Comparison of ENCODE assay signal across 20 cellular contexts in the genomic region with DNA sequence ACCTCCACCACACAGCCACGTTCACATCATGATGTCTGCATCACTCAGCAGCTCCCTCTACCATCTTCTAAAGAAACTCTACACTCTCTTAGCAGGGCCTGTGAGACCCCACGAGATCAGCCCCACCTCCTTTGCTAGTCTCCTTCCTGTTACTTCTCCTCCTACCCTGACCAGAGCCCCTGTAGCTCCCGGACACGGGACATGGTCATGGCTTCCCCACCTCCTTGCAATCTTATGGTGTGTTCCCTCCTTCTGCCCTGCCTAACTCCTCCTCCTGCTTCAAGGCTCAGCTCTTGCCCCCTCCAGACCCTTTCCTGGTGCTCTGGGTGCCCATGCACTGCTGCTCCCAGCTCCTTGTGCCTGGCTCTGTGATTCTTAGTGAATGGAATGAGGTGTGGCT.
A peak's percentile ranks its signal among the peaks of the same experiment; 100 is the strongest.
DNase-seq lines count a peak whose midpoint lies in the region; ATAC-seq and TF ChIP-seq lines count a peak whose summit lies in the region.
"Had no signal": no experiment of that assay in that cellular context is flagged by ENCODE, and none has a peak within 500 bp of the region (broad histone marks: within the 10 kb centered on the region; RNA-seq: fewer than 3 reads in every experiment).

No MANE protein-coding gene starts in this region.

- H4K20me1 ChIP-seq in Loucy (ENCODE audit: insufficient read depth, low read length, poor library complexity, severe bottlenecking) = no peaks in the 10 kb centered on the region

- no peak overlapping the region for H3K4me2 ChIP-seq in Loucy (ENCODE audit: low read depth, low read length, poor library complexity, severe bottlenecking)

- peak overlapping the region; percentile 55 for H3K27ac Mint-ChIP-seq in activated naive CD4-positive, alpha-beta T cell treated with anti-CD3 and anti-CD28 coated beads, Interleukin-2, amount 10 ng/mL, durations not matched to agents 7 days and 5 days
- H3K27ac Mint-ChIP-seq in stimulated activated memory B cell treated with anti-CD40 and anti-IgM and Interleukin-4, amounts not matched to agents 10 μg/mL and 1 μg/mL and 100 μg/mL, for 72 hours = peak overlapping the region; percentile 50

- H3F3A ChIP-seq in Loucy (ENCODE audit: low read depth) = no peaks in the 10 kb centered on the region

- H3K4me3 ChIP-seq in Loucy (ENCODE audit: low read length, poor library complexity, severe bottlenecking) = no peak overlapping the region
- no peak overlapping the region for H3K4me3 ChIP-seq in effector memory CD4-positive, alpha-beta T cell (ENCODE audit: insufficient read depth, low read depth, low read length, poor library complexity, severe bottlenecking)
- H3K4me3 ChIP-seq: esophagus muscularis mucosa, spleen had no signal

- peaks cover 36% of the 10 kb centered on the region for H3K4me1 Mint-ChIP-seq in activated naive CD4-positive, alpha-beta T cell treated with anti-CD3 and anti-CD28 coated beads, Interleukin-2, amount 10 ng/mL, durations not matched to agents 7 days and 5 days
- H3K4me1 Mint-ChIP-seq in stimulated activated memory B cell treated with anti-CD40 and anti-IgM and Interleukin-4, amounts not matched to agents 10 μg/mL and 1 μg/mL and 100 μg/mL, for 72 hours = peaks cover 29% of the 10 kb centered on the region

- H3K9me3 ChIP-seq in Loucy (ENCODE audit: insufficient read depth, low read depth, low read length) = no peaks in the 10 kb centered on the region
- no peaks in the 10 kb centered on the region for H3K9me3 ChIP-seq in effector memory CD4-positive, alpha-beta T cell (ENCODE audit: control insufficient read depth, low read length)
- H3K9me3 ChIP-seq: esophagus muscularis mucosa, spleen had no signal

- H3K9me3 Mint-ChIP-seq in activated naive CD4-positive, alpha-beta T cell treated with anti-CD3 and anti-CD28 coated beads, Interleukin-2, amount 10 ng/mL, durations not matched to agents 7 days and 5 days = no peaks in the 10 kb centered on the region
- no peaks in the 10 kb centered on the region for H3K9me3 Mint-ChIP-seq in stimulated activated memory B cell treated with anti-CD40 and anti-IgM and Interleukin-4, amounts not matched to agents 10 μg/mL and 1 μg/mL and 100 μg/mL, for 72 hours

- peak overlapping the region; percentile 10 for H3K27ac ChIP-seq in effector memory CD4-positive, alpha-beta T cell (ENCODE audit: insufficient read depth, low read length, poor library complexity, severe bottlenecking)
- H3K27ac ChIP-seq: esophagus muscularis mucosa, spleen had no signal

- no peak overlapping the region for H3K9ac ChIP-seq in Loucy (ENCODE audit: low read depth, low read length, poor library complexity, severe bottlenecking)

- peak overlapping the region; percentile 73 for H2AFZ ChIP-seq in Loucy (ENCODE audit: low read length)

- no peaks in the 10 kb centered on the region for H3K36me3 Mint-ChIP-seq in activated naive CD4-positive, alpha-beta T cell treated with anti-CD3 and anti-CD28 coated beads, Interleukin-2, amount 10 ng/mL, durations not matched to agents 7 days and 5 days
- H3K36me3 Mint-ChIP-seq in stimulated activated memory B cell treated with anti-CD40 and anti-IgM and Interleukin-4, amounts not matched to agents 10 μg/mL and 1 μg/mL and 100 μg/mL, for 72 hours = no peaks in the 10 kb centered on the region

- CTCF ChIA-PET in activated naive CD4-positive, alpha-beta T cell treated with anti-CD3 and anti-CD28 coated beads, Interleukin-2, amount 10 ng/mL, durations not matched to agents 7 days and 5 days (lab: Charles Lee) = interaction anchor here (0.7 to 4.4 kb wide), 2 partner anchors 96 to 276 kb away, joined by 3 to 46 read pairs; no protein-coding TSS in a partner anchor

- no peaks in the 10 kb centered on the region for H3K9me2 ChIP-seq in Loucy (replicated peaks; ENCODE audit: low read depth, low read length)

- no peaks in the 10 kb centered on the region for H3K27me3 ChIP-seq in Loucy (ENCODE audit: insufficient read depth, low read length, poor library complexity, severe bottlenecking)
- H3K27me3 ChIP-seq in effector memory CD4-positive, alpha-beta T cell (replicated peaks; ENCODE audit: control insufficient read depth, insufficient read depth, low read length, poor library complexity, severe bottlenecking) = no peaks in the 10 kb centered on the region
- H3K27me3 ChIP-seq: esophagus muscularis mucosa, spleen had no signal

- no peaks in the 10 kb centered on the region for H3K27me3 Mint-ChIP-seq in activated naive CD4-positive, alpha-beta T cell treated with anti-CD3 and anti-CD28 coated beads, Interleukin-2, amount 10 ng/mL, durations not matched to agents 7 days and 5 days
- H3K27me3 Mint-ChIP-seq in stimulated activated memory B cell treated with anti-CD40 and anti-IgM and Interleukin-4, amounts not matched to agents 10 μg/mL and 1 μg/mL and 100 μg/mL, for 72 hours = no peaks in the 10 kb centered on the region

- H3K4me1 ChIP-seq in Loucy (ENCODE audit: insufficient read depth, low read length, poor library complexity, severe bottlenecking) = peaks cover 11% of the 10 kb centered on the region
- peaks cover 21% of the 10 kb centered on the region for H3K4me1 ChIP-seq in effector memory CD4-positive, alpha-beta T cell (ENCODE audit: control insufficient read depth, insufficient read depth, low read length, poor library complexity, severe bottlenecking)

- ATAC-seq in stimulated activated memory B cell treated with anti-CD40 and anti-IgM and Interleukin-4, amounts not matched to agents 10 μg/mL and 1 μg/mL and 100 μg/mL, for 72 hours = no peak
- ATAC-seq in GM19395 (IDR thresholded peaks at IDR 0.05; ENCODE audit: unreplicated experiment) = no peak

- no peak for DNase-seq in activated naive CD4-positive, alpha-beta T cell treated with anti-CD3 and anti-CD28 coated beads, Interleukin-2, amount 10 ng/mL, durations not matched to agents 7 days and 5 days
- DNase-seq in activated naive CD4-positive, alpha-beta T cell treated with anti-CD3 and anti-CD28 coated beads, Interleukin-2, amount 50 U/mL, for 16 hours = no peak
- no peak for DNase-seq in effector memory CD4-positive, alpha-beta T cell
- no peak for DNase-seq in dedifferentiated amniotic fluid mesenchymal stem cell (ENCODE audit: extremely low spot score)
- no peak for DNase-seq in NCI-H1105 treated with DMSO at 0.1 percent for 48 hours (lab: John Stamatoyannopoulos, UW)
- DNase-seq: anterior cingulate cortex; cerebellar nuclear complex; DMS79; effector CD4-positive, alpha-beta T cell; KG1; midbrain; NCI-H2029; RPMI8226; spleen; stimulated activated CD4-positive, alpha-beta T cell treated with anti-CD3 and anti-CD28 coated beads, Interleukin-4, amount 100 ng/mL, for 4 hours; substantia nigra had no signal

- H3K79me2 ChIP-seq in Loucy (ENCODE audit: insufficient read depth, low read length) = no peaks in the 10 kb centered on the region

- no peaks in the 10 kb centered on the region for H3K36me3 ChIP-seq in Loucy (ENCODE audit: insufficient read depth, low read length)
- H3K36me3 ChIP-seq in effector memory CD4-positive, alpha-beta T cell (ENCODE audit: control insufficient read depth, insufficient read depth, low read length) = no peaks in the 10 kb centered on the region
- H3K36me3 ChIP-seq: esophagus muscularis mucosa, spleen had no signal

- TF ChIP-seq CTCF in Loucy (conservative IDR thresholded peaks at IDR 0.05; ENCODE audit: low read length) = no peak

- no peak overlapping the region for H3K4me3 Mint-ChIP-seq in activated naive CD4-positive, alpha-beta T cell treated with anti-CD3 and anti-CD28 coated beads, Interleukin-2, amount 10 ng/mL, durations not matched to agents 7 days and 5 days
- H3K4me3 Mint-ChIP-seq in stimulated activated memory B cell treated with anti-CD40 and anti-IgM and Interleukin-4, amounts not matched to agents 10 μg/mL and 1 μg/mL and 100 μg/mL, for 72 hours = no peak overlapping the region
